In the genomic region with DNA sequence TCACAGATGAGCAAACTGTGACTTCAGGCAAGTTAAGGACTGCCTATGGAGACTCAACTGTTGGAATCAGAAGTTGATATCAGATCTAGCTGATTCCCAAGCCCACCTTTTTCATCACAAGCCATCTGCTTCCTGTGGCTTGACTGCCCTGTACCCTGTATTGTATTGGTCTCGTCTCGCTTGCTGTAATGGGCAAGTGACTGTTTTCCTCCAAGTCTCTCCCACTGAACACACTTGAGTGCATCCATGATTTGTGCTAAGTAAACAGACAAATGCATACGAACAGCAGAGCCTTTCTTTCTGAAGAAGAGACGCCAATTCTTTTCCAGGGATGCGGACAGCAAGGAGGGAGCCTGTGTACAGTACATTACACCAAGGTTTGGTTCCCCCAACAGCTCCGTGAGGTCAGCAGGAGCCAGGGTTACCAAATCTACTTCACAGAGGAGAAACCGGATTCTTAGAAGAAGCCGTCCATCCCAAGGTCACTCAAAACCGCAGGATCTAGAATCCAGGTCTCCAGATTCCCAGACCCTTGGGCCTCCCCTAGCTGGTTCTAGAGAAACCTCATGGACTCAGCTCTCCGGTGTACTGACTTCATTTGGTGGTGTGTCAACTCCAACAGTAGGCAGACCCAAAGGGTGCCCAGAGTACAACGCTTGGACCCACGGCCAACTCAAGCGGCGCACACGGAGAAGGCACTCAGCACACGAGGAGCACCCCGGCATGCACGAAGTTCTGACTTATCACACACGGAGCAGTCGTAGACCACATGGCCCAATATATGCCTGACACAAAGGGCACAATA, we compare ENCODE assay signal across 8 cellular contexts. TPM values are rescaled to one million over a fixed set of nuclear protein-coding genes. Genes with fewer than 3 reads are reported as not detected.
DNase-seq lines count a peak whose midpoint lies in the region; ATAC-seq and TF ChIP-seq lines count a peak whose summit lies in the region.

No MANE protein-coding gene starts in this region.

- H3K4me1 ChIP-seq in GM23338 (ENCODE audit: insufficient read depth) (peaks cover 5% of the 10 kb centered on the region; the same call in 1 of the 2 replicates), OCI-LY1 (ENCODE audit: insufficient read depth, low read length, severe bottlenecking) (peaks cover 18% of the 10 kb centered on the region)

- peak; percentile 46 for DNase-seq in Daoy (ENCODE audit: low read depth)
- peak; percentile 32 for DNase-seq in GM23338 (ENCODE audit: low spot score)
- DNase-seq in cardiac fibroblast (ENCODE audit: low read depth in 2 of 2) = peak; percentile 27 to 31
- DNase-seq in left lobe of liver (ENCODE audit: low spot score) = peak; percentile 54
- peak in 8 of 49 donors; percentile 20 to 49 (median 33) for DNase-seq in substantia nigra (lab: John Stamatoyannopoulos, UW)

- ATAC-seq in GM23338 = peak; percentile 9
- peak; percentile 9 for ATAC-seq in left lobe of liver
- no peak for ATAC-seq in GM18517 (IDR thresholded peaks at IDR 0.05; ENCODE audit: unreplicated experiment)
- ATAC-seq in HG02798 (IDR thresholded peaks at IDR 0.05; ENCODE audit: poor library complexity, unreplicated experiment) = no peak

- peak overlapping the region; percentile 87 for H3K27ac Mint-ChIP-seq in GM23338

- no peaks in the 10 kb centered on the region for H3K27me3 ChIP-seq in GM23338 (ENCODE audit: insufficient read depth)
- H3K27me3 ChIP-seq in OCI-LY1 (ENCODE audit: insufficient read depth, low read length) = no peaks in the 10 kb centered on the region

- H3K9ac ChIP-seq in OCI-LY1 (ENCODE audit: low read length) = peak overlapping the region; percentile 87

- H3K79me2 ChIP-seq in GM23338 (replicated peaks; ENCODE audit: insufficient read depth) = peaks cover 40% of the 10 kb centered on the region
- peaks cover 15% of the 10 kb centered on the region for H3K79me2 ChIP-seq in OCI-LY1 (ENCODE audit: insufficient read depth, low read length)

- peaks cover 2% of the 10 kb centered on the region for H3K27me3 Mint-ChIP-seq in GM23338 (ENCODE audit: insufficient read depth, low read depth, poor library complexity)

- H3K4me1 Mint-ChIP-seq in GM23338 = peaks cover 10% of the 10 kb centered on the region

- peaks cover 61% of the 10 kb centered on the region for H3K36me3 Mint-ChIP-seq in GM23338 (ENCODE audit: low read depth)

- no peaks in the 10 kb centered on the region for H3F3A ChIP-seq in GM23338 (replicated peaks; ENCODE audit: low read depth)
- H3F3A ChIP-seq in OCI-LY1 (ENCODE audit: insufficient read depth, low read length) = no peaks in the 10 kb centered on the region

- peak overlapping the region; percentile 97 for H3K4me3 Mint-ChIP-seq in GM23338

- H4K20me1 ChIP-seq in GM23338 (replicated peaks; ENCODE audit: insufficient read depth) (peaks cover 19% of the 10 kb centered on the region), OCI-LY1 (ENCODE audit: insufficient read depth, low read length) (no peaks in the 10 kb centered on the region)

- no peaks in the 10 kb centered on the region for H3K9me3 ChIP-seq in OCI-LY1 (ENCODE audit: low read length)

- TF ChIP-seq CTCF in GM23338 (conservative IDR thresholded peaks at IDR 0.05; ENCODE audit: low read depth in 2 of 2) (no peak), OCI-LY1 (IDR thresholded peaks at IDR 0.05; ENCODE audit: low read length) (no peak), cardiac fibroblast (IDR thresholded peaks at IDR 0.05; ENCODE audit: low read depth, low read length) (no peak)

- H3K4me2 ChIP-seq in GM23338 (peak overlapping the region; percentile 98), OCI-LY1 (ENCODE audit: low read length) (peak overlapping the region; percentile 85)

- no peaks in the 10 kb centered on the region for H3K9me2 ChIP-seq in GM23338 (ENCODE audit: insufficient read depth)
- no peaks in the 10 kb centered on the region for H3K9me2 ChIP-seq in OCI-LY1 (ENCODE audit: low read depth, low read length)

- peaks cover 50% of the 10 kb centered on the region for H3K36me3 ChIP-seq in GM23338 (ENCODE audit: insufficient read depth)
- H3K36me3 ChIP-seq in OCI-LY1 (ENCODE audit: insufficient read depth, low read length) = peaks cover 55% of the 10 kb centered on the region

- H2AFZ ChIP-seq in GM23338 (peak overlapping the region; percentile 86), OCI-LY1 (ENCODE audit: low read length) (no peak overlapping the region)

- peak overlapping the region; percentile 99 for H3K4me3 ChIP-seq in GM23338
- H3K4me3 ChIP-seq in OCI-LY1 (ENCODE audit: low read depth, low read length, poor library complexity, severe bottlenecking) = peak overlapping the region; percentile 91
- H3K4me3 ChIP-seq in cardiac fibroblast (replicated peaks in 1 of 2; ENCODE audit: low read depth in 2 of 2, low read length in 2 of 2) = peak overlapping the region; percentile 95 to 96

- H3K9me3 Mint-ChIP-seq in GM23338 = no peaks in the 10 kb centered on the region

- no peak overlapping the region for H3K27ac ChIP-seq in GM23338 (ENCODE audit: low read depth)
- peak overlapping the region; percentile 24 for H3K27ac ChIP-seq in OCI-LY1 (ENCODE audit: low read depth, low read length, poor library complexity, severe bottlenecking)
- peak overlapping the region; percentile 90 for H3K27ac ChIP-seq in substantia nigra (ENCODE audit: low read depth, low read length, poor library complexity, severe bottlenecking)

TF ChIP-seq in GM23338, 12 proteins besides CTCF, POLR2A, EP300 and RAD21 (continues in another document):
- TF ChIP-seq, protein P1, sequence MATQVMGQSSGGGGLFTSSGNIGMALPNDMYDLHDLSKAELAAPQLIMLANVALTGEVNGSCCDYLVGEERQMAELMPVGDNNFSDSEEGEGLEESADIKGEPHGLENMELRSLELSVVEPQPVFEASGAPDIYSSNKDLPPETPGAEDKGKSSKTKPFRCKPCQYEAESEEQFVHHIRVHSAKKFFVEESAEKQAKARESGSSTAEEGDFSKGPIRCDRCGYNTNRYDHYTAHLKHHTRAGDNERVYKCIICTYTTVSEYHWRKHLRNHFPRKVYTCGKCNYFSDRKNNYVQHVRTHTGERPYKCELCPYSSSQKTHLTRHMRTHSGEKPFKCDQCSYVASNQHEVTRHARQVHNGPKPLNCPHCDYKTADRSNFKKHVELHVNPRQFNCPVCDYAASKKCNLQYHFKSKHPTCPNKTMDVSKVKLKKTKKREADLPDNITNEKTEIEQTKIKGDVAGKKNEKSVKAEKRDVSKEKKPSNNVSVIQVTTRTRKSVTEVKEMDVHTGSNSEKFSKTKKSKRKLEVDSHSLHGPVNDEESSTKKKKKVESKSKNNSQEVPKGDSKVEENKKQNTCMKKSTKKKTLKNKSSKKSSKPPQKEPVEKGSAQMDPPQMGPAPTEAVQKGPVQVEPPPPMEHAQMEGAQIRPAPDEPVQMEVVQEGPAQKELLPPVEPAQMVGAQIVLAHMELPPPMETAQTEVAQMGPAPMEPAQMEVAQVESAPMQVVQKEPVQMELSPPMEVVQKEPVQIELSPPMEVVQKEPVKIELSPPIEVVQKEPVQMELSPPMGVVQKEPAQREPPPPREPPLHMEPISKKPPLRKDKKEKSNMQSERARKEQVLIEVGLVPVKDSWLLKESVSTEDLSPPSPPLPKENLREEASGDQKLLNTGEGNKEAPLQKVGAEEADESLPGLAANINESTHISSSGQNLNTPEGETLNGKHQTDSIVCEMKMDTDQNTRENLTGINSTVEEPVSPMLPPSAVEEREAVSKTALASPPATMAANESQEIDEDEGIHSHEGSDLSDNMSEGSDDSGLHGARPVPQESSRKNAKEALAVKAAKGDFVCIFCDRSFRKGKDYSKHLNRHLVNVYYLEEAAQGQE (IDR thresholded peaks at IDR 0.05; ENCODE audit: unreplicated experiment) = no peak

RNA-seq across cellular contexts. Expression of a gene that starts 1.2 kb away (rescaled TPM):
- 85.7 and 139 TPM in 2 replicates for total RNA-seq in Daoy (2014; rRNA removed; shearing (Covaris generic))
- total RNA-seq in GM23338 (2014; rRNA removed; shearing (Covaris generic)) = 44.0 and 55.4 TPM in 2 replicates
- polyA plus RNA-seq in GM23338 (2016; fragmentation: Nextera tagmentation; extraction: Ambion mirVana) = 39.2 and 44.7 TPM in 2 replicates
- 51.0 TPM for total RNA-seq in left lobe of liver

RNA-seq across cellular contexts. Expression of a gene that starts 1.5 kb away (rescaled TPM):
- 169 and 250 TPM in 2 replicates for total RNA-seq in Daoy (2014; rRNA removed; shearing (Covaris generic))
- 30.9 and 33.4 TPM in 2 replicates for total RNA-seq in GM23338 (2014; rRNA removed; shearing (Covaris generic))
- polyA plus RNA-seq in GM23338 (2016; fragmentation: Nextera tagmentation; extraction: Ambion mirVana) = 68.5 and 77.8 TPM in 2 replicates
- total RNA-seq in left lobe of liver = 20.0 TPM

RNA-seq across cellular contexts. Expression of a gene that starts 23.4 kb away (rescaled TPM):
- total RNA-seq in Daoy (2014; rRNA removed; shearing (Covaris generic)) = not detected in 2 replicates
- total RNA-seq in GM23338 (2014; rRNA removed; shearing (Covaris generic)) = not detected in 2 replicates
- polyA plus RNA-seq in GM23338 (2016; fragmentation: Nextera tagmentation; extraction: Ambion mirVana) = not detected in 2 replicates
- not detected for total RNA-seq in left lobe of liver

RNA-seq across cellular contexts. Expression of a gene that starts 27.0 kb away (rescaled TPM):
- 20.3 and 29.1 TPM in 2 replicates for total RNA-seq in Daoy (2014; rRNA removed; shearing (Covaris generic))
- total RNA-seq in GM23338 (2014; rRNA removed; shearing (Covaris generic)) = 26.1 and 29.7 TPM in 2 replicates
- 11.9 and 13.9 TPM in 2 replicates for polyA plus RNA-seq in GM23338 (2016; fragmentation: Nextera tagmentation; extraction: Ambion mirVana)
- total RNA-seq in left lobe of liver = 24.3 TPM

Comparison
In these comparisons a context has a peak if more than half of its experiments do, and no peak if none do; other contexts are left out.
1. ATAC-seq: peak in GM23338 (single experiment) and left lobe of liver (single experiment); none in GM18517 (single experiment) and HG02798 (single experiment).
2. Peak in every context shown above with its lines, with median percentiles within 50 percentile points of each other: H3K4me3 ChIP-seq.